17 cellular contexts compared by ENCODE assay signal in the genomic region with DNA sequence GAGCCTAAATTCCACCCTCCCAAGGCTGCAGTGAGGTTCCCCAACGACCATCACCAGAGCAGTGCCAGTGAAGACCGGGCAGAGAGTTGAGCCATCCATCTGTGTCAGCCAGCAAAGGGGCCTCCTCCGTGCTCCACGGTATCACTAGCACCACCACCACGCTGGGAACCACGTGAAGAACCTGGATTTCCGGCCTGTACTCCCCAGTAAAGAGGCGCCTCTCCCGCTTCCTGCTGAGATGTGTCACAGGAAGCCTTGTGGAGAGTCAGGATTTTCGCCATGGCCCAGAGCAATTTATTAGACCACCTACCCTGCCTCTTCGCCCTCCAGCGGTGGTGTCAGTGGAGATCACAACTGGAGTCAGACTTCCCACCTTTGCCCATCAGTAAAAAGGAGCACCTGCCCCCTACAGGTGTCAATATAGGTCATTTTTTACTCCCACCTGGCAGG. TPM values are rescaled to one million over a fixed set of nuclear protein-coding genes. Genes with fewer than 3 reads are reported as not detected.
DNase-seq lines count a peak whose midpoint lies in the region; ATAC-seq, FAIRE-seq and TF ChIP-seq lines count a peak whose summit lies in the region.
"Had no signal": no experiment of that assay in that cellular context is flagged by ENCODE, and none has a peak within 500 bp of the region (broad histone marks: within the 10 kb centered on the region; RNA-seq: fewer than 3 reads in every experiment).

No MANE protein-coding gene starts in this region.

- H3K27ac Mint-ChIP-seq in T-helper 17 cell = no peak overlapping the region
- H3K27ac Mint-ChIP-seq in CD4-positive, alpha-beta memory T cell = no peak overlapping the region

- H3K4me3 ChIP-seq in CD4-positive, alpha-beta memory T cell (ENCODE audit: low read length in 2 of 2) = no peak overlapping the region
- H3K4me3 ChIP-seq: body of pancreas had no signal

- intact Hi-C loops in CD4-positive, alpha-beta memory T cell (cut with micrococcal nuclease) = no loop called here

- peaks cover 36% of the 10 kb centered on the region for H3K27me3 Mint-ChIP-seq in T-helper 17 cell
- peaks cover 7 to 18% of the 10 kb centered on the region in 2 donors for H3K27me3 Mint-ChIP-seq in CD4-positive, alpha-beta memory T cell

- peak overlapping the region; percentile 7 for H3K4me3 Mint-ChIP-seq in T-helper 17 cell
- H3K4me3 Mint-ChIP-seq in CD4-positive, alpha-beta memory T cell = no peak overlapping the region

- H3K4me1 Mint-ChIP-seq in T-helper 17 cell = peaks cover 2% of the 10 kb centered on the region
- H3K4me1 Mint-ChIP-seq in CD4-positive, alpha-beta memory T cell = peaks cover 0 to 5% (median 0%) of the 10 kb centered on the region in 4 donors

- no peaks in the 10 kb centered on the region for H3K36me3 ChIP-seq in CD4-positive, alpha-beta memory T cell (ENCODE audit: insufficient read depth, low read length)

- TF ChIP-seq POLR2A in H54 (IDR thresholded peaks at IDR 0.05; ENCODE audit: low read depth, low read length) = no peak

- H3K36me3 Mint-ChIP-seq in T-helper 17 cell (ENCODE audit: low read depth) = peaks cover 6% of the 10 kb centered on the region
- no peaks in the 10 kb centered on the region for H3K36me3 Mint-ChIP-seq in CD4-positive, alpha-beta memory T cell

- DNase-seq in D341Med (ENCODE audit: low spot score) (peak; percentile 17), HTR-8/SVneo (ENCODE audit: insufficient read length, low spot score) (peak; percentile 62), T-helper 17 cell (no peak), iPS-NIHi11 (ENCODE audit: low spot score) (peak; percentile 35), HuH-7.5 (ENCODE audit: low spot score) (no peak), H54 (ENCODE audit: insufficient read length, low spot score) (no peak)
- DNase-seq in CD4-positive, alpha-beta memory T cell = no peak
- DNase-seq: body of pancreas, NCI-H1930, Right ventricle myocardium superior, substantia nigra had no signal

- H3K27ac ChIP-seq in CD4-positive, alpha-beta memory T cell (ENCODE audit: low read depth, low read length) = no peak overlapping the region
- H3K27ac ChIP-seq: body of pancreas had no signal

- peaks cover 0 to 2% (median 0%) of the 10 kb centered on the region in 8 donors for H3K9me3 Mint-ChIP-seq in CD4-positive, alpha-beta memory T cell

- no peaks in the 10 kb centered on the region for H3K4me1 ChIP-seq in CD4-positive, alpha-beta memory T cell (ENCODE audit: insufficient read depth, low read length)

- ATAC-seq in T-helper 17 cell (no peak), GM21737 (IDR thresholded peaks at IDR 0.05; ENCODE audit: unreplicated experiment) (no peak)
- ATAC-seq: body of pancreas had no signal

- CTCF ChIA-PET in CD4-positive, alpha-beta memory T cell (lab: Charles Lee; ENCODE audit: partially characterized antibody) = no interaction called here

- H3K27me3 ChIP-seq in CD4-positive, alpha-beta memory T cell (ENCODE audit: insufficient read depth, low read length) = no peaks in the 10 kb centered on the region
- H3K27me3 ChIP-seq: body of pancreas had no signal

- no peaks in the 10 kb centered on the region for H3K9me3 ChIP-seq in T-helper 17 cell (ENCODE audit: control insufficient read depth, low read length, poor library complexity, severe bottlenecking)
- H3K9me3 ChIP-seq in CD4-positive, alpha-beta memory T cell (ENCODE audit: control insufficient read depth in 1 of 2, low read length in 2 of 2) = no peaks in the 10 kb centered on the region
- H3K9me3 ChIP-seq: body of pancreas had no signal

- FAIRE-seq in HTR-8/SVneo (lab: Jason Lieb, UNC) (no peak), H54 (lab: Jason Lieb, UNC) (no peak)
- FAIRE-seq: D721Med had no signal

- POLR2A ChIA-PET in CD4-positive, alpha-beta memory T cell (lab: Charles Lee; ENCODE audit: partially characterized antibody) = no interaction called here

RNA-seq across cellular contexts. Expression of a gene that starts 28.8 kb away (rescaled TPM):
- total RNA-seq in T-helper 17 cell = under 1 TPM; 0.12 to 0.23 TPM
- not detected for total RNA-seq in CD4-positive, alpha-beta memory T cell
- polyA plus RNA-seq in CD4-positive, alpha-beta memory T cell = not detected
- total RNA-seq: H4 had no signal

RNA-seq across cellular contexts. Expression of a gene that starts 43.1 kb away (rescaled TPM):
- not detected for total RNA-seq in T-helper 17 cell
- not detected for total RNA-seq in CD4-positive, alpha-beta memory T cell
- not detected for polyA plus RNA-seq in CD4-positive, alpha-beta memory T cell
- total RNA-seq: body of pancreas, fibroblast of villous mesenchyme, H4, mononuclear cell, osteocyte, Right ventricle myocardium superior had no signal

RNA-seq across cellular contexts. Expression of a gene that starts 44.5 kb away (rescaled TPM):
- total RNA-seq in T-helper 17 cell = not detected
- not detected for total RNA-seq in CD4-positive, alpha-beta memory T cell
- not detected for polyA plus RNA-seq in CD4-positive, alpha-beta memory T cell
- total RNA-seq: body of pancreas, H4, mononuclear cell, osteocyte, Right ventricle myocardium superior had no signal

Comparison
In these comparisons a context has a peak if more than half of its experiments do, and no peak if none do; other contexts are left out.
1. DNase-seq: peak in D341Med (single experiment), HTR-8/SVneo (single experiment) and iPS-NIHi11 (single experiment); none in T-helper 17 cell (0 of 3), HuH-7.5 (single experiment), CD4-positive, alpha-beta memory T cell (0 of 5) and H54 (single experiment).